ENCODE assay signal across 8 cellular contexts in genomic region chr5:172123269-172123692, GRCh38.
DNase-seq lines count a peak whose midpoint lies in the region; ATAC-seq, FAIRE-seq and TF ChIP-seq lines count a peak whose summit lies in the region.

No MANE protein-coding gene starts in this region.

- peaks cover 4% of the 10 kb centered on the region; the same call in 1 of the 3 replicates for H3K9me3 ChIP-seq in A549

- WGBS in A549 (ENCODE audit: missing lambda C conversion rate): 41% methylated on average over 4 of the region's 4 CpGs

- H3K4me2 ChIP-seq in A549: no peak overlapping the region

- no peak for FAIRE-seq in A549 (lab: Jason Lieb, UNC)

- CTCF ChIA-PET in A549 (lab: Yijun Ruan, JAX): interaction anchor here (0.7 to 1.9 kb wide), 4 partner anchors 16 to 65 kb away, joined by 3 to 6 read pairs (median 4); partner anchors contain the start of gene STK10

- POLR2A ChIA-PET in A549 (lab: Yijun Ruan, JAX): no interaction called here

- ATAC-seq in A549 (peak; percentile 87 to 91), HG03432 (IDR thresholded peaks at IDR 0.05; ENCODE audit: unreplicated experiment) (no peak)

- H3K27ac ChIP-seq in A549: no peak overlapping the region

- peak in 1 of 2 experiments; percentile 44 for DNase-seq in A549 (ENCODE audit: low read depth in 1 of 2, low spot score in 1 of 2)
- DNase-seq in HFF-Myc (ENCODE audit: extremely low read depth, low read depth): peak; percentile 83
- peak; percentile 63 for DNase-seq in amniotic epithelial cell (ENCODE audit: low read depth)
- peak; percentile 26 to 59 for DNase-seq in hippocampal formation (lab: John Stamatoyannopoulos, UW)
- peak; percentile 78 for DNase-seq in superior temporal gyrus (ENCODE audit: extremely low spot score)
- no peak for DNase-seq in stimulated activated CD4-positive, alpha-beta T cell treated with anti-CD3 and anti-CD28 coated beads, Interleukin-4, amount 100 ng/mL, for 1 hour
- DNase-seq in GF-D8 (lab: John Stamatoyannopoulos, UW): no peak

- TF ChIP-seq CTCF in A549 (IDR thresholded peaks at IDR 0.05) (no peak), HFF-Myc (IDR thresholded peaks at IDR 0.05; ENCODE audit: low read depth, low read length, missing control alignments) (peak; percentile 56)

- no peaks in the 10 kb centered on the region for H3K4me1 ChIP-seq in A549

- H3K4me3 ChIP-seq in A549 (no peak overlapping the region), HFF-Myc (replicated peaks; ENCODE audit: low read depth, low read length) (no peak overlapping the region)

- no peak for TF ChIP-seq POLR2A in A549 (IDR thresholded peaks at IDR 0.05; ENCODE audit: low read length)

- TF ChIP-seq EP300 in A549 (IDR thresholded peaks at IDR 0.05): no peak

- TF ChIP-seq RAD21 in A549 (conservative IDR thresholded peaks at IDR 0.05 in 1 of 2, IDR thresholded peaks at IDR 0.05 in 1 of 2): no peak

TF ChIP-seq in A549, 52 proteins besides CTCF, POLR2A, EP300 and RAD21:
- TF ChIP-seq, protein P1, sequence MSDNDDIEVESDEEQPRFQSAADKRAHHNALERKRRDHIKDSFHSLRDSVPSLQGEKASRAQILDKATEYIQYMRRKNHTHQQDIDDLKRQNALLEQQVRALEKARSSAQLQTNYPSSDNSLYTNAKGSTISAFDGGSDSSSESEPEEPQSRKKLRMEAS (IDR thresholded peaks at IDR 0.05): 0 out of 2 replicates have a peak, but pooled peaks have one; percentile 20
- TF ChIP-seq BCL3 (IDR thresholded peaks at IDR 0.05) (no peak), MYC (IDR thresholded peaks at IDR 0.05; ENCODE audit: borderline replicate concordance, low read length) (no peak)
TF ChIP-seq in A549: peak in this region for 1.

Comparison
In these comparisons a context has a peak if more than half of its experiments do, and no peak if none do; other contexts are left out.
1. DNase-seq: peak in HFF-Myc (single experiment), amniotic epithelial cell (single experiment), hippocampal formation (2 of 2) and superior temporal gyrus (single experiment); none in stimulated activated CD4-positive, alpha-beta T cell treated with anti-CD3 and anti-CD28 coated beads, Interleukin-4, amount 100 ng/mL, for 1 hour (single experiment) and GF-D8 (single experiment).